ENCODE assay signal across 2 cellular contexts in the genomic region with DNA sequence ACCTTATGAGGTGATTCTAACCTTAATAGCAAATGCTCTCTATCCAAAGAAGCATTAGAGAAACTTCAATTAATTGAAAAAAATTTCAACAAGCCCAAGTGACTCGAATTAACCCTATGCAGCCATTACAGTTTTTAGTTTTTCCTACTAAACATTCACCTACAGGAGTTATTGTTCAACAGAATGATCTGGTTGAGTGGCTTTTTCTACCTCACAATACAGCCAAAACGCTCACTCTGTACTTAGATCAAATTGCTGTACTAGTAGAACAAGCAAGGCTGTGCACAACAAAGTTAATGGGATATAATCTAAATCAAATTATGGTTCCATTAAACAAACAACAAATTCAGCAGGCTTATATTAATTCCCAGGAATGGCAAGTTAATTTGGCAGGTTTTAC. TPM values are rescaled to one million over a fixed set of nuclear protein-coding genes. Genes with fewer than 3 reads are reported as not detected.
"Had no signal": no experiment of that assay in that cellular context is flagged by ENCODE, and none has a peak within 500 bp of the region (broad histone marks: within the 10 kb centered on the region; RNA-seq: fewer than 3 reads in every experiment).

No MANE protein-coding gene starts in this region.

RNA-seq across cellular contexts. Expression of a gene that starts 50.6 kb away (rescaled TPM):
- total RNA-seq: OCI-LY7, SK-MEL-5 had no signal
